ENCODE assay signal across 9 cellular contexts in genomic region chr6:56714982-56715456, GRCh38.
DNase-seq lines count a peak whose midpoint lies in the region; ATAC-seq and TF ChIP-seq lines count a peak whose summit lies in the region.
"Had no signal": no experiment of that assay in that cellular context is flagged by ENCODE, and none has a peak within 500 bp of the region (broad histone marks: within the 10 kb centered on the region; RNA-seq: fewer than 3 reads in every experiment).

No MANE protein-coding gene starts in this region.

- H3K27ac ChIP-seq in endodermal cell (ENCODE audit: low read depth, low read length): peak overlapping the region; percentile 14
- peak overlapping the region in 2 of 4 donors; percentile 3 to 74 for H3K27ac ChIP-seq in tibial nerve

- H3K9ac ChIP-seq in endodermal cell (ENCODE audit: extremely low read depth, low read length, poor library complexity, severe bottlenecking): no peak overlapping the region

- no peak for ATAC-seq in HG02610 (IDR thresholded peaks at IDR 0.05; ENCODE audit: unreplicated experiment)
- no peak for ATAC-seq in stimulated activated naive CD8-positive, alpha-beta T cell treated with anti-CD3 and anti-CD28 coated beads, Interleukin-15, amount 100 ng/mL, for 72 hours

- H3K4me1 ChIP-seq in endodermal cell (ENCODE audit: control insufficient read depth, insufficient read depth, low read length) (peaks cover 24% of the 10 kb centered on the region), tibial nerve (peaks cover 0 to 43% (median 12%) of the 10 kb centered on the region in 4 donors)

- H3K36me3 Mint-ChIP-seq in endodermal cell (ENCODE audit: low read depth): peaks cover 21% of the 10 kb centered on the region
- peaks cover 14% of the 10 kb centered on the region for H3K36me3 Mint-ChIP-seq in mesothelial cell of epicardium

- no peak for TF ChIP-seq POLR2A in tibial nerve (IDR thresholded peaks at IDR 0.05)

- TF ChIP-seq CTCF in BJ (IDR thresholded peaks at IDR 0.05; ENCODE audit: insufficient read depth, low read depth, low read length) (no peak), endodermal cell (conservative IDR thresholded peaks at IDR 0.05) (no peak), mesothelial cell of epicardium (IDR thresholded peaks at IDR 0.05; ENCODE audit: unreplicated experiment) (no peak), tibial nerve (IDR thresholded peaks at IDR 0.05) (no peak)

- H3K27ac Mint-ChIP-seq in endodermal cell (peak overlapping the region; percentile 78), mesothelial cell of epicardium (peak overlapping the region; percentile 84)
- H3K27ac Mint-ChIP-seq in stimulated activated naive CD8-positive, alpha-beta T cell treated with anti-CD3 and anti-CD28 coated beads, Interleukin-15, amount 100 ng/mL, for 72 hours: no peak overlapping the region

- H3K4me1 Mint-ChIP-seq in endodermal cell: peaks cover 42% of the 10 kb centered on the region
- H3K4me1 Mint-ChIP-seq in mesothelial cell of epicardium: peaks cover 22% of the 10 kb centered on the region
- H3K4me1 Mint-ChIP-seq in stimulated activated naive CD8-positive, alpha-beta T cell treated with anti-CD3 and anti-CD28 coated beads, Interleukin-15, amount 100 ng/mL, for 72 hours: no peaks in the 10 kb centered on the region

- TF ChIP-seq EP300 in tibial nerve (IDR thresholded peaks at IDR 0.05): no peak

- H3K4me3 Mint-ChIP-seq in endodermal cell: no peak overlapping the region
- H3K4me3 Mint-ChIP-seq in mesothelial cell of epicardium: no peak overlapping the region
- no peak overlapping the region for H3K4me3 Mint-ChIP-seq in stimulated activated naive CD8-positive, alpha-beta T cell treated with anti-CD3 and anti-CD28 coated beads, Interleukin-15, amount 100 ng/mL, for 72 hours

- H3K9me3 ChIP-seq in endodermal cell (ENCODE audit: control insufficient read depth, low read length): peaks cover 25% of the 10 kb centered on the region
- H3K9me3 ChIP-seq in tibial nerve: no peaks in the 10 kb centered on the region

- POLR2A ChIA-PET in BJ (lab: Charles Lee): interaction anchor here (0.6 kb wide), 1 partner anchor 15 kb away, joined by 9 read pairs; no protein-coding TSS in a partner anchor

- peaks cover 26% of the 10 kb centered on the region for H3K9me3 Mint-ChIP-seq in endodermal cell
- H3K9me3 Mint-ChIP-seq in mesothelial cell of epicardium: peaks cover 23% of the 10 kb centered on the region
- H3K9me3 Mint-ChIP-seq in stimulated activated naive CD8-positive, alpha-beta T cell treated with anti-CD3 and anti-CD28 coated beads, Interleukin-15, amount 100 ng/mL, for 72 hours: peaks cover 5 to 7% of the 10 kb centered on the region in 2 donors

- H3K27me3 ChIP-seq in BJ (ENCODE audit: control insufficient read depth, insufficient read depth, low read length) (no peaks in the 10 kb centered on the region), endodermal cell (ENCODE audit: control insufficient read depth, insufficient read depth, low read length, poor library complexity, severe bottlenecking) (no peaks in the 10 kb centered on the region), tibial nerve (no peaks in the 10 kb centered on the region)

- H3K27me3 Mint-ChIP-seq in endodermal cell (ENCODE audit: insufficient read depth) (no peaks in the 10 kb centered on the region), mesothelial cell of epicardium (ENCODE audit: low read depth) (no peaks in the 10 kb centered on the region)
- H3K27me3 Mint-ChIP-seq in stimulated activated naive CD8-positive, alpha-beta T cell treated with anti-CD3 and anti-CD28 coated beads, Interleukin-15, amount 100 ng/mL, for 72 hours: peaks cover 13% of the 10 kb centered on the region

- H3K36me3 ChIP-seq in BJ (ENCODE audit: control insufficient read depth, insufficient read depth, low read length) (no peaks in the 10 kb centered on the region), endodermal cell (ENCODE audit: control insufficient read depth, insufficient read depth, low read length) (no peaks in the 10 kb centered on the region), tibial nerve (no peaks in the 10 kb centered on the region)

- H3K4me3 ChIP-seq in BJ (ENCODE audit: low read depth, low read length): no peak overlapping the region
- peak overlapping the region; percentile 50 for H3K4me3 ChIP-seq in endodermal cell (ENCODE audit: low read length)
- H3K4me3 ChIP-seq in tibial nerve: no peak overlapping the region

- 25 to 33% methylated on average over 1 to 2 of the region's 2 CpGs for WGBS in endodermal cell (ENCODE audit: insufficient coverage in 1 of 2, insufficient read length in 1 of 2), 2 experiments
- 14 to 25% methylated on average over 2 of the region's 2 CpGs for WGBS in tibial nerve, 2 donors

- CTCF ChIA-PET in BJ (lab: Yijun Ruan, JAX): interaction anchor here (0.8 to 2.1 kb wide), 5 partner anchors 10 to 147 kb away, joined by 3 to 7 read pairs (median 4); no protein-coding TSS in a partner anchor

- DNase-seq in BJ (ENCODE audit: low read depth) (peak; percentile 53), NCI-H446 (lab: John Stamatoyannopoulos, UW) (peak; percentile 55 to 78), endodermal cell (peak; percentile 59), mesothelial cell of epicardium (ENCODE audit: low spot score in 2 of 2, unreplicated experiment in 2 of 2) (no peak), tibial nerve (ENCODE audit: low spot score in 2 of 2) (no peak), midbrain (lab: John Stamatoyannopoulos, UW) (no peak)
- DNase-seq in stimulated activated naive CD8-positive, alpha-beta T cell treated with anti-CD3 and anti-CD28 coated beads, Interleukin-15, amount 100 ng/mL, for 72 hours: no peak
- DNase-seq: NCI-H526 treated with DMSO at 0.1 percent for 48 hours had no signal

Comparison
In these comparisons a context has a peak if more than half of its experiments do, and no peak if none do; other contexts are left out.
1. DNase-seq: peak in BJ (single experiment), NCI-H446 (2 of 2) and endodermal cell (single experiment); none in mesothelial cell of epicardium (0 of 2), tibial nerve (0 of 2), stimulated activated naive CD8-positive, alpha-beta T cell treated with anti-CD3 and anti-CD28 coated beads, Interleukin-15, amount 100 ng/mL, for 72 hours (0 of 2) and midbrain (single experiment).
2. H3K27ac Mint-ChIP-seq: peak in endodermal cell (single experiment) and mesothelial cell of epicardium (single experiment); none in stimulated activated naive CD8-positive, alpha-beta T cell treated with anti-CD3 and anti-CD28 coated beads, Interleukin-15, amount 100 ng/mL, for 72 hours (0 of 2).